ENCODE assay signal across 11 cellular contexts in genomic region chr13:46071590-46072249, GRCh38. TPM values are rescaled to one million over a fixed set of nuclear protein-coding genes. Genes with fewer than 3 reads are reported as not detected.
DNase-seq lines count a peak whose midpoint lies in the region; ATAC-seq and TF ChIP-seq lines count a peak whose summit lies in the region.
"Had no signal": no experiment of that assay in that cellular context is flagged by ENCODE, and none has a peak within 500 bp of the region (broad histone marks: within the 10 kb centered on the region; RNA-seq: fewer than 3 reads in every experiment).

No MANE protein-coding gene starts in this region.

- H3K9ac ChIP-seq in endodermal cell (ENCODE audit: extremely low read depth, low read length, poor library complexity, severe bottlenecking): no peak overlapping the region

- H3K4me3 ChIP-seq in endodermal cell (ENCODE audit: low read length) (no peak overlapping the region), heart right ventricle (no peak overlapping the region), coronary artery (no peak overlapping the region)

- H3K4me1 ChIP-seq in endodermal cell (ENCODE audit: control insufficient read depth, insufficient read depth, low read length): no peaks in the 10 kb centered on the region
- H3K4me1 ChIP-seq in heart right ventricle: no peaks in the 10 kb centered on the region

- H3K27ac ChIP-seq in endodermal cell (ENCODE audit: low read depth, low read length): no peak overlapping the region
- no peak overlapping the region for H3K27ac ChIP-seq in heart right ventricle
- H3K27ac ChIP-seq in coronary artery: no peak overlapping the region

- DNase-seq in endodermal cell (peak; percentile 71), heart right ventricle (no peak), NCI-H748 treated with DMSO at 0.1 percent for 48 hours (lab: John Stamatoyannopoulos, UW) (no peak), coronary artery (ENCODE audit: low spot score) (no peak)
- no peak for DNase-seq in activated CD4-positive, alpha-beta T cell treated with anti-CD3 and anti-CD28 coated beads, Interleukin-2, amount 50 U/mL, for 4 hours
- DNase-seq: cerebellar nuclear complex, DMS153 had no signal

- no peak overlapping the region for H3K27ac Mint-ChIP-seq in endodermal cell

- peak; percentile 84 for ATAC-seq in GM18499 (IDR thresholded peaks at IDR 0.05; ENCODE audit: insufficient read depth, unreplicated experiment)
- ATAC-seq in GM21515 (IDR thresholded peaks at IDR 0.05; ENCODE audit: unreplicated experiment): peak; percentile 92
- peak; percentile 94 for ATAC-seq in HG03342 (IDR thresholded peaks at IDR 0.05; ENCODE audit: unreplicated experiment)
- no peak for ATAC-seq in heart right ventricle
- ATAC-seq: sciatic nerve had no signal

- H3K4me1 Mint-ChIP-seq in endodermal cell: no peaks in the 10 kb centered on the region

- H3K27me3 Mint-ChIP-seq in endodermal cell (ENCODE audit: insufficient read depth): no peaks in the 10 kb centered on the region

- TF ChIP-seq CTCF in endodermal cell (conservative IDR thresholded peaks at IDR 0.05): peak; percentile 75
- TF ChIP-seq CTCF in heart right ventricle (IDR thresholded peaks at IDR 0.05): no peak
- TF ChIP-seq CTCF in coronary artery (IDR thresholded peaks at IDR 0.05): no peak

- 90 to 100% methylated on average over 3 to 5 of the region's 5 CpGs for WGBS in endodermal cell (ENCODE audit: insufficient coverage in 1 of 2, insufficient read length in 1 of 2), 2 experiments
- WGBS in heart right ventricle, 2 donors: 92 to 93% methylated on average over 5 of the region's 5 CpGs

- H3K4me3 Mint-ChIP-seq in endodermal cell: no peak overlapping the region

- intact Hi-C loops in heart right ventricle (cut with DNase I): no loop called here

- H3K36me3 ChIP-seq in endodermal cell (ENCODE audit: control insufficient read depth, insufficient read depth, low read length): no peaks in the 10 kb centered on the region
- no peaks in the 10 kb centered on the region for H3K36me3 ChIP-seq in heart right ventricle

- H3K27me3 ChIP-seq in endodermal cell (ENCODE audit: control insufficient read depth, insufficient read depth, low read length, poor library complexity, severe bottlenecking): no peaks in the 10 kb centered on the region
- no peaks in the 10 kb centered on the region for H3K27me3 ChIP-seq in heart right ventricle

- H3K36me3 Mint-ChIP-seq in endodermal cell (ENCODE audit: low read depth): no peaks in the 10 kb centered on the region

- H3K9me3 ChIP-seq in endodermal cell (ENCODE audit: control insufficient read depth, low read length) (no peaks in the 10 kb centered on the region), heart right ventricle (peaks cover 0 to 3% (median 0%) of the 10 kb centered on the region in 11 donors)

- H3K9me3 Mint-ChIP-seq in endodermal cell: peaks cover 6% of the 10 kb centered on the region

RNA-seq across cellular contexts. Expression of gene ZC3H13, which starts 19.2 kb away (rescaled TPM):
- total RNA-seq in endodermal cell (10 to 100 TPM; 58.1 to 62.4 TPM), heart right ventricle (10 to 100 TPM; 33.1 to 50.1 (median 46.4) TPM)
- 39.0 TPM for polyA plus RNA-seq in endodermal cell (2013, experiment 1 of 2)
- 39.5 TPM for polyA plus RNA-seq in endodermal cell (2013, experiment 2 of 2)
- 10 to 100 TPM in 1 of 2 donors, 1 to 10 TPM in 1; 6.7 to 23.1 TPM for polyA plus RNA-seq in heart right ventricle

RNA-seq across cellular contexts. Expression of gene CPB2, which starts 33.1 kb away (rescaled TPM):
- total RNA-seq in endodermal cell (not detected), heart right ventricle (not detected)
- not detected for polyA plus RNA-seq in endodermal cell (2013, experiment 1 of 2)
- not detected for polyA plus RNA-seq in endodermal cell (2013, experiment 2 of 2)
- not detected for polyA plus RNA-seq in heart right ventricle
- total RNA-seq: sciatic nerve had no signal

Comparison
In these comparisons a context has a peak if more than half of its experiments do, and no peak if none do; other contexts are left out.
1. ATAC-seq: peak in GM18499 (single experiment), GM21515 (single experiment) and HG03342 (single experiment); none in heart right ventricle (0 of 8).